ENCODE assay signal across 8 cellular contexts in the genomic region with DNA sequence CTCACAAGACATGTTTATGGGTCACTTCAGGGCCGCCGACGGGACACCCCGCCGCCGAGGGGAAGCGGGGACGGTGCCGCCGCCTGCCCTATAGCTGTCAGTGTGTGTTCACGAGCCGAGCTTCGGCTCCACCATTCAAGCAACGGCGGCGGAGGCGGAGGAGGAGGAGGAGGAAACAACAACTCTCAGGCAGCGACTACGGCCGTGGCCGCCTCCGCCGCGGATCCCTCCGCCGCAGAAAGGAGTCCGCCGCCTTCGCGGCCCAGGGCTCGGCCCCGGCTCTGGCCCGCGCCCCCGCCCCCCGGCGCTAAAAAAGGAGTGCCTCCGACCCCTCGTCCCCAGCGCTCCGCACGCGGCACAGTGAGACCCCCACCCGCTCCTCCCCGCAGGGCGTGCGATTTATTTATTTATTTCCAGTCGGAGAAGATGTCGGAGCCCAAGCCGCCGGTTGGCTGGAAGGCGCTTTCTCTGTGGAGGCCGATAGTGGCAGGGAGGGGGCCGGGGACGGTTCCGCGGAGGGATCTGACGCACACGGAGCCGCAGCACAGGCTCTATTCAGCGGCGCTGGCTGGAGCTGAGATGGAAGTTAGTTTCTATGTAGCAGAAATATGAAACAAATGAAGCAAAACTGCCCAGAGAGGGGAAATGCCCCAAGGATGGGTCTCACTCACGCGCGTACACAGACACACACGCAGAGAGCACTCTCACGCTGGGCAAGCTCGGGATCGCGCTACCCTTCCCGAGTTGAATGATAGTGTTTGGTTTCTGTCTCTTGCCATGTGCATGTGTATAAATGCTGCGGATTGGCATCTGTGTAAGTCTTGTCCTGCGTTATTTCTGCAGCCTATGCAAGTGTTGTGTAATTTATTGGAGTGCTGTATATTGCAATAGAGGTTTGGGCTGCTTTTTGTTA. TPM values are rescaled to one million over a fixed set of nuclear protein-coding genes. Genes with fewer than 3 reads are reported as not detected.
DNase-seq lines count a peak whose midpoint lies in the region; ATAC-seq and TF ChIP-seq lines count a peak whose summit lies in the region.

PHIP (minus strand) TSS at position 198 of the 913 bp plus-strand sequence; CDS start at position 12, 186 bp downstream.

- TF ChIP-seq CTCF in GM10266 (IDR thresholded peaks at IDR 0.05; ENCODE audit: control insufficient read depth, insufficient read depth, low read depth, missing control alignments) (no peak), omental fat pad (IDR thresholded peaks at IDR 0.05) (no peak)

- H3K27ac ChIP-seq in temporal lobe (ENCODE audit: low read depth, low read length) = peak within 1 kb of the TSS; percentile 88

- H3K27ac Mint-ChIP-seq in activated naive CD4-positive, alpha-beta T cell treated with anti-CD3 and anti-CD28 coated beads, Interleukin-2, amount 50 U/mL, for 24 hours = peak within 1 kb of the TSS; percentile 99

- H3K9me3 Mint-ChIP-seq in activated naive CD4-positive, alpha-beta T cell treated with anti-CD3 and anti-CD28 coated beads, Interleukin-2, amount 50 U/mL, for 24 hours = no peaks in the 10 kb centered on the region

- DNase-seq in GM10266 (ENCODE audit: extremely low spot score) (peak; percentile 79), NCI-H1092 treated with DMSO at 0.1 percent for 48 hours (lab: John Stamatoyannopoulos, UW) (peak; percentile 89), glomerular endothelial cell (ENCODE audit: extremely low read depth, low read depth, low spot score) (peak; percentile 75), omental fat pad (ENCODE audit: low spot score) (peak; percentile 68)

- peaks cover 43% of the 10 kb centered on the region for H3K4me1 Mint-ChIP-seq in activated naive CD4-positive, alpha-beta T cell treated with anti-CD3 and anti-CD28 coated beads, Interleukin-2, amount 50 U/mL, for 24 hours

- H3K36me3 Mint-ChIP-seq in activated naive CD4-positive, alpha-beta T cell treated with anti-CD3 and anti-CD28 coated beads, Interleukin-2, amount 50 U/mL, for 24 hours = no peaks in the 10 kb centered on the region

- ATAC-seq in HG02623 (IDR thresholded peaks at IDR 0.05; ENCODE audit: unreplicated experiment) = peak; percentile 62
- peak; percentile 90 for ATAC-seq in SK-N-SH treated with all-trans-retinoic acid at 6 μM for 48 hours
- peak; percentile 92 for ATAC-seq in omental fat pad (ENCODE audit: low FRiP score)

- peak within 1 kb of the TSS; percentile 98 for H3K4me3 Mint-ChIP-seq in activated naive CD4-positive, alpha-beta T cell treated with anti-CD3 and anti-CD28 coated beads, Interleukin-2, amount 50 U/mL, for 24 hours

- H3K27me3 Mint-ChIP-seq in activated naive CD4-positive, alpha-beta T cell treated with anti-CD3 and anti-CD28 coated beads, Interleukin-2, amount 50 U/mL, for 24 hours = peaks cover 6% of the 10 kb centered on the region

TF ChIP-seq in SK-N-SH treated with all-trans-retinoic acid at 6 μM for 48 hours, 23 proteins besides CTCF, POLR2A, EP300 and RAD21:
- TF ChIP-seq ZFP3 (CRISPR knock-in tag; IDR thresholded peaks at IDR 0.05) (0 out of 2 replicates have a peak, but pooled peaks have one; percentile 45), ZNF70 (CRISPR knock-in tag; IDR thresholded peaks at IDR 0.05) (peak; percentile 78), TSHZ2 (CRISPR knock-in tag; IDR thresholded peaks at IDR 0.05) (no peak), TCF4 (CRISPR knock-in tag; IDR thresholded peaks at IDR 0.05; ENCODE audit: borderline replicate concordance) (peak; percentile 20; the same call in 1 of the 2 replicates), TOX (CRISPR knock-in tag; IDR thresholded peaks at IDR 0.05; ENCODE audit: borderline replicate concordance) (no peak), ZNF8 (CRISPR knock-in tag; IDR thresholded peaks at IDR 0.05) (no peak), POU6F1 (CRISPR knock-in tag; IDR thresholded peaks at IDR 0.05; ENCODE audit: borderline replicate concordance, low read depth) (no peak)
- TF ChIP-seq, protein P1, sequence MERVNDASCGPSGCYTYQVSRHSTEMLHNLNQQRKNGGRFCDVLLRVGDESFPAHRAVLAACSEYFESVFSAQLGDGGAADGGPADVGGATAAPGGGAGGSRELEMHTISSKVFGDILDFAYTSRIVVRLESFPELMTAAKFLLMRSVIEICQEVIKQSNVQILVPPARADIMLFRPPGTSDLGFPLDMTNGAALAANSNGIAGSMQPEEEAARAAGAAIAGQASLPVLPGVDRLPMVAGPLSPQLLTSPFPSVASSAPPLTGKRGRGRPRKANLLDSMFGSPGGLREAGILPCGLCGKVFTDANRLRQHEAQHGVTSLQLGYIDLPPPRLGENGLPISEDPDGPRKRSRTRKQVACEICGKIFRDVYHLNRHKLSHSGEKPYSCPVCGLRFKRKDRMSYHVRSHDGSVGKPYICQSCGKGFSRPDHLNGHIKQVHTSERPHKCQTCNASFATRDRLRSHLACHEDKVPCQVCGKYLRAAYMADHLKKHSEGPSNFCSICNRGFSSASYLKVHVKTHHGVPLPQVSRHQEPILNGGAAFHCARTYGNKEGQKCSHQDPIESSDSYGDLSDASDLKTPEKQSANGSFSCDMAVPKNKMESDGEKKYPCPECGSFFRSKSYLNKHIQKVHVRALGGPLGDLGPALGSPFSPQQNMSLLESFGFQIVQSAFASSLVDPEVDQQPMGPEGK (CRISPR knock-in tag; IDR thresholded peaks at IDR 0.05; ENCODE audit: borderline replicate concordance) = peak; percentile 92
- TF ChIP-seq, protein P2, sequence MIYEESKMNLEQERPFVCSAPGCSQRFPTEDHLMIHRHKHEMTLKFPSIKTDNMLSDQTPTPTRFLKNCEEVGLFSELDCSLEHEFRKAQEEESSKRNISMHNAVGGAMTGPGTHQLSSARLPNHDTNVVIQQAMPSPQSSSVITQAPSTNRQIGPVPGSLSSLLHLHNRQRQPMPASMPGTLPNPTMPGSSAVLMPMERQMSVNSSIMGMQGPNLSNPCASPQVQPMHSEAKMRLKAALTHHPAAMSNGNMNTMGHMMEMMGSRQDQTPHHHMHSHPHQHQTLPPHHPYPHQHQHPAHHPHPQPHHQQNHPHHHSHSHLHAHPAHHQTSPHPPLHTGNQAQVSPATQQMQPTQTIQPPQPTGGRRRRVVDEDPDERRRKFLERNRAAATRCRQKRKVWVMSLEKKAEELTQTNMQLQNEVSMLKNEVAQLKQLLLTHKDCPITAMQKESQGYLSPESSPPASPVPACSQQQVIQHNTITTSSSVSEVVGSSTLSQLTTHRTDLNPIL (CRISPR knock-in tag; IDR thresholded peaks at IDR 0.05; ENCODE audit: low read depth) = no peak

RNA-seq across cellular contexts. Expression of gene PHIP, which starts in this region (rescaled TPM):
- 14.9 and 19.0 TPM in 2 replicates for total RNA-seq in glomerular endothelial cell
- total RNA-seq in omental fat pad = 10 to 100 TPM; 18.0 to 43.3 (median 23.9) TPM
- total RNA-seq in temporal lobe = 53.1 TPM

Comparison
In these comparisons a context has a peak if more than half of its experiments do, and no peak if none do; other contexts are left out.
1. Peak in every context shown above with its lines: DNase-seq, ATAC-seq and H3K27ac ChIP-seq.